ENCODE assay signal across 19 cellular contexts in the genomic region with DNA sequence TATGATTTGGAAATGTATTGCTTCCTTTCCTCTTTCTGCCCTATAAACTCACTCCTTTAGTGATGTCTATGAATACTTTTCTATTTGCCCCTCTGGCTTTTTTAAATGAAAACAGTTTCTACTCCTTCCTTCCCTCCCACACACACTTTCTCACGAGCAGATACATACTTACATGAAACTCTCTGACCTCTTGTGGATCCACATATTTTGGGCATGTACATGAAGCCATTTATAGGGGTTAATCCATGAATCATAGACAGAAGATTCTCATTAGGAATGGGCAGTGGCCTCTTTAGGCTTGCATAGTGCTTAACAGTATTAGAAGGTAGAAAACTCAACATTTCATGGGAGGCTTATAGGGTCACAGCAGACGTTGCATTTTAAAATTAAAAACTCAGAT. TPM values are rescaled to one million over a fixed set of nuclear protein-coding genes. Genes with fewer than 3 reads are reported as not detected.
A peak's percentile ranks its signal among the peaks of the same experiment; 100 is the strongest.
DNase-seq lines count a peak whose midpoint lies in the region; ATAC-seq and TF ChIP-seq lines count a peak whose summit lies in the region.
"Had no signal": no experiment of that assay in that cellular context is flagged by ENCODE, and none has a peak within 500 bp of the region (broad histone marks: within the 10 kb centered on the region; RNA-seq: fewer than 3 reads in every experiment).

No MANE protein-coding gene starts in this region.

- peaks cover 8 to 51% (median 35%) of the 10 kb centered on the region in 9 donors for H3K4me1 ChIP-seq in heart right ventricle
- peaks cover 0 to 29% of the 10 kb centered on the region in 2 donors for H3K4me1 ChIP-seq in right atrium auricular region
- H3K4me1 ChIP-seq in mammary epithelial cell (ENCODE audit: insufficient read depth, low read length) = peaks cover 26% of the 10 kb centered on the region
- peaks cover 15% of the 10 kb centered on the region for H3K4me1 ChIP-seq in mesenchymal stem cell (ENCODE audit: control insufficient read depth, insufficient read depth, low read depth, low read length)
- H3K4me1 ChIP-seq in vagina = peaks cover 46% of the 10 kb centered on the region
- H3K4me1 ChIP-seq in ascending aorta = peaks cover 17 to 37% of the 10 kb centered on the region in 2 donors

- no peak overlapping the region for H2BK12ac ChIP-seq in mesenchymal stem cell (ENCODE audit: low read length in 2 of 2)

- H3K79me2 ChIP-seq in mammary epithelial cell (ENCODE audit: insufficient read depth, low read length) = no peaks in the 10 kb centered on the region

- H2AFZ ChIP-seq in mammary epithelial cell (ENCODE audit: low read depth, low read length) (peak overlapping the region; percentile 57), mesenchymal stem cell (ENCODE audit: low read depth, low read length) (no peak overlapping the region)

- intact Hi-C loops in heart right ventricle (cut with DNase I) = no loop called here
- intact Hi-C loops in mammary epithelial cell (cut with micrococcal nuclease) = no loop called here
- intact Hi-C loops in vagina (cut with DNase I) = loop anchor here (5.0 kb wide), 1 partner anchor 149 kb away; no protein-coding TSS in a partner anchor
- intact Hi-C loops in ascending aorta (cut with DNase I) = no loop called here

- no peak overlapping the region for H4K91ac ChIP-seq in mesenchymal stem cell (ENCODE audit: low read length)

- H3K9me3 ChIP-seq in heart right ventricle (no peaks in the 10 kb centered on the region), right atrium auricular region (no peaks in the 10 kb centered on the region), mammary epithelial cell (replicated peaks; ENCODE audit: insufficient read depth, low read length) (no peaks in the 10 kb centered on the region), mesenchymal stem cell (ENCODE audit: control insufficient read depth, low read length) (no peaks in the 10 kb centered on the region), vagina (no peaks in the 10 kb centered on the region), ascending aorta (no peaks in the 10 kb centered on the region)

- 68 to 72% methylated on average over 2 of the region's 2 CpGs for WGBS in heart right ventricle, 2 donors
- 5% methylated on average over 2 of the region's 2 CpGs for WGBS in mammary epithelial cell (ENCODE audit: low coverage, missing lambda C conversion rate)
- no CpG with 5 or more reads among the region's 2 CpGs for WGBS in mesenchymal stem cell

- H3K27me3 ChIP-seq in heart right ventricle (no peaks in the 10 kb centered on the region), right atrium auricular region (no peaks in the 10 kb centered on the region), mammary epithelial cell (ENCODE audit: insufficient read depth, low read length) (no peaks in the 10 kb centered on the region), mesenchymal stem cell (ENCODE audit: control insufficient read depth in 1 of 2, insufficient read depth in 1 of 2, low read length in 2 of 2) (no peaks in the 10 kb centered on the region), vagina (no peaks in the 10 kb centered on the region), ascending aorta (no peaks in the 10 kb centered on the region)

- no peak overlapping the region for H2BK120ac ChIP-seq in mesenchymal stem cell (ENCODE audit: low read depth, low read length)

- H3K18ac ChIP-seq in mesenchymal stem cell (ENCODE audit: low read depth in 1 of 2, low read length in 2 of 2) = no peak overlapping the region

- no peak overlapping the region for H3K4me3 ChIP-seq in heart right ventricle
- H3K4me3 ChIP-seq in right atrium auricular region = no peak overlapping the region
- no peak overlapping the region for H3K4me3 ChIP-seq in mammary epithelial cell (replicated peaks in 1 of 3; ENCODE audit: insufficient read depth in 1 of 3, low read depth in 2 of 3, low read length in 3 of 3)
- H3K4me3 ChIP-seq in mesenchymal stem cell (ENCODE audit: insufficient read depth in 1 of 2, low read depth in 1 of 2, low read length in 2 of 2) = peak overlapping the region in 1 of 2 experiments; percentile 33
- no peak overlapping the region for H3K4me3 ChIP-seq in vagina
- H3K4me3 ChIP-seq in ascending aorta = no peak overlapping the region

- peak overlapping the region in 7 of 10 donors; percentile 5 to 83 (median 73) for H3K27ac ChIP-seq in heart right ventricle
- H3K27ac ChIP-seq in right atrium auricular region = peak overlapping the region in 1 of 2 donors; percentile 73
- H3K27ac ChIP-seq in mammary epithelial cell (ENCODE audit: insufficient read depth, low read depth, low read length) = peak overlapping the region; percentile 66
- no peak overlapping the region for H3K27ac ChIP-seq in mesenchymal stem cell (ENCODE audit: low read length, poor library complexity, severe bottlenecking)
- H3K27ac ChIP-seq in vagina = peak overlapping the region; percentile 9
- H3K27ac ChIP-seq in ascending aorta = peak overlapping the region in 1 of 2 donors; percentile 19

- dilution Hi-C loops in mammary epithelial cell (cut with HindIII; ENCODE audit: low sequenced_read_pairs) = no loop called here

- H4K8ac ChIP-seq in mesenchymal stem cell (ENCODE audit: low read length) = no peak overlapping the region

- BruUV-seq in mammary epithelial cell (replicated peaks; lab: Mats Ljungman, UMichigan) = no TSS peak

- no peak overlapping the region for H2AK5ac ChIP-seq in mesenchymal stem cell (ENCODE audit: low read length, severe bottlenecking)

- no peak for TF ChIP-seq POLR2A in vagina (IDR thresholded peaks at IDR 0.05)

- H3K9ac ChIP-seq in mammary epithelial cell (ENCODE audit: insufficient read depth, low read length) (peak overlapping the region; percentile 33), mesenchymal stem cell (ENCODE audit: low read length) (peak overlapping the region; percentile 82)

- H4K20me1 ChIP-seq in mammary epithelial cell (ENCODE audit: insufficient read depth, low read length) = no peaks in the 10 kb centered on the region

- DNase-seq in heart right ventricle (no peak), right atrium auricular region (ENCODE audit: low spot score) (no peak), mammary epithelial cell (peak; percentile 88), mesenchymal stem cell (peak; percentile 49), vagina (ENCODE audit: extremely low spot score in 2 of 2) (no peak), activated gamma-delta T cell (lab: John Stamatoyannopoulos, UW) (no peak), ascending aorta (ENCODE audit: low spot score in 2 of 2) (no peak)
- DNase-seq: activated T-cell treated with anti-CD3 and anti-CD28 coated beads, Interleukin-2, amount 50 U/mL, for 72 hours; anterior cingulate cortex; DMS 273 treated with DMSO at 0.1 percent for 48 hours; effector memory CD4-positive, alpha-beta T cell; natural killer cell; NCI-H1105; NCI-H345; small intestine; T-helper 1 cell had no signal

- in situ Hi-C loops in mammary epithelial cell (cut with MboI; ENCODE audit: low sequenced_read_pairs in 2 of 2) = loop anchor here in 1 of 2 donors (25.0 kb wide), 1 partner anchor 524 kb away; no protein-coding TSS in a partner anchor

- no peak overlapping the region for H3K14ac ChIP-seq in mesenchymal stem cell (ENCODE audit: low read length in 2 of 2)

- H3K79me1 ChIP-seq in mesenchymal stem cell (replicated peaks; ENCODE audit: low read length, poor library complexity, severe bottlenecking) = no peaks in the 10 kb centered on the region

- TF ChIP-seq CTCF in heart right ventricle (IDR thresholded peaks at IDR 0.05) = no peak
- no peak for TF ChIP-seq CTCF in right atrium auricular region (IDR thresholded peaks at IDR 0.05)
- TF ChIP-seq CTCF in mammary epithelial cell (conservative IDR thresholded peaks at IDR 0.05 in 1 of 2, IDR thresholded peaks at IDR 0.05 in 1 of 2; ENCODE audit: extremely low read depth in 1 of 2, insufficient read depth in 1 of 2, low read depth in 1 of 2, low read length in 2 of 2) = no peak
- no peak for TF ChIP-seq CTCF in vagina (IDR thresholded peaks at IDR 0.05)
- no peak for TF ChIP-seq CTCF in ascending aorta (IDR thresholded peaks at IDR 0.05)

- CTCF ChIA-PET in mammary epithelial cell (lab: Charles Lee; ENCODE audit: low non-redundant PET) = interaction anchor here (0.6 kb wide), 1 partner anchor 153 kb away, joined by 3 read pairs; no protein-coding TSS in a partner anchor

- H2BK5ac ChIP-seq in mesenchymal stem cell (ENCODE audit: low read depth, low read length, poor library complexity, severe bottlenecking) = no peak overlapping the region

- no peak overlapping the region for H2BK15ac ChIP-seq in mesenchymal stem cell (ENCODE audit: low read depth, poor library complexity, severe bottlenecking)

- H3K4me2 ChIP-seq in mammary epithelial cell (ENCODE audit: insufficient read depth, low read depth, low read length) (peak overlapping the region; percentile 44), mesenchymal stem cell (ENCODE audit: low read length, poor library complexity, severe bottlenecking) (no peak overlapping the region)

- no peaks in the 10 kb centered on the region for H3K36me3 ChIP-seq in heart right ventricle
- no peaks in the 10 kb centered on the region for H3K36me3 ChIP-seq in right atrium auricular region
- H3K36me3 ChIP-seq in mammary epithelial cell (ENCODE audit: insufficient read depth, low read length) = no peaks in the 10 kb centered on the region
- no peaks in the 10 kb centered on the region for H3K36me3 ChIP-seq in mesenchymal stem cell (ENCODE audit: control insufficient read depth in 1 of 2, insufficient read depth in 2 of 2, low read depth in 1 of 2, low read length in 2 of 2)
- no peaks in the 10 kb centered on the region for H3K36me3 ChIP-seq in vagina
- H3K36me3 ChIP-seq in ascending aorta = no peaks in the 10 kb centered on the region

- ATAC-seq in heart right ventricle (no peak), HG03139 (IDR thresholded peaks at IDR 0.05; ENCODE audit: unreplicated experiment) (no peak)
- ATAC-seq: activated T-cell treated with anti-CD3 and anti-CD28 coated beads, Interleukin-2, amount 50 U/mL, for 72 hours; HepG2; left lobe of liver; natural killer cell had no signal

- H3K23ac ChIP-seq in mesenchymal stem cell (ENCODE audit: low read length in 2 of 2) = no peak overlapping the region

- no peak overlapping the region for H3K4ac ChIP-seq in mesenchymal stem cell (ENCODE audit: low read depth in 1 of 2, low read length in 2 of 2)

RNA-seq across cellular contexts. Expression of gene ANAPC13, which starts 24.8 kb away (rescaled TPM):
- total RNA-seq in heart right ventricle (100 to 1,000 TPM in 1 of 10 donors, 10 to 100 TPM in 9; 68.2 to 119 (median 84.0) TPM), right atrium auricular region (100 to 1,000 TPM in 1 of 2 donors, 10 to 100 TPM in 1; 67.8 to 110 TPM), mammary epithelial cell (10 to 100 TPM; 32.2 to 40.5 TPM), vagina (24.1 TPM), ascending aorta (17.0 TPM)
- polyA plus RNA-seq in heart right ventricle (10 to 100 TPM; 25.7 to 81.3 TPM), mammary epithelial cell (54.2 TPM)
- polyA minus RNA-seq in mammary epithelial cell = 16.2 TPM
- 54.1 TPM for polyA plus RNA-seq in mesenchymal stem cell (2013, experiment 1 of 2)
- polyA plus RNA-seq in mesenchymal stem cell (2013, experiment 2 of 2) = 56.0 TPM

RNA-seq across cellular contexts. Expression of gene CEP63, which starts 24.9 kb away (rescaled TPM):
- total RNA-seq in heart right ventricle (10 to 100 TPM; 27.6 to 38.8 (median 31.0) TPM), right atrium auricular region (10 to 100 TPM; 16.1 to 27.8 TPM), mammary epithelial cell (10 to 100 TPM in 1 of 2 donors, 1 to 10 TPM in 1; 7.2 to 25.3 TPM), vagina (12.5 TPM), ascending aorta (5.3 TPM)
- polyA plus RNA-seq in heart right ventricle (10 to 100 TPM; 20.1 to 24.9 TPM), mammary epithelial cell (9.0 TPM)
- polyA minus RNA-seq in mammary epithelial cell = 3.9 TPM
- 20.1 TPM for polyA plus RNA-seq in mesenchymal stem cell (2013, experiment 1 of 2)
- 21.0 TPM for polyA plus RNA-seq in mesenchymal stem cell (2013, experiment 2 of 2)

Comparison
In these comparisons a context has a peak if more than half of its experiments do, and no peak if none do; other contexts are left out.
1. DNase-seq: peak in mammary epithelial cell (single experiment) and mesenchymal stem cell (single experiment); none in heart right ventricle (0 of 2), right atrium auricular region (single experiment), vagina (0 of 2), activated gamma-delta T cell (single experiment) and ascending aorta (0 of 2).